In the genomic region with DNA sequence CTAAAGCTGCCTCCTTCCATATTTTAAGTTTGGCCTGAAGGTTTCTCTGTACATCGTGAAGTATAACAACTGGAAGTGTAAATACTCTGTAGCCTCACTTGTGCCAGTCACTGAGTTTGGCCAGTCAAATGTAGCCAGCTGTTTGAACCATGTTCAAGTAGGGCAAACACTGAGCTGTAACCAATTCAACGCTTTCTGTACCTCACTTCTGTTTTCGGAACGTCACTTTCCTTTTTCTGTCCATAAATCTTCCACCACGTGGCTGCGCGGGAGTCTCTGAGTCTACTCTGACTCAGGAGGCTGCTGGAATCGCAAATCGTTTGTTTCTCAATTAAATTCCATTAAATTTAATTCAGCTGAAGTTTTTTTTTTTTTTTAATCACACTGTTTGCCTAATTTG, we compare ENCODE assay signal across 17 cellular contexts.
DNase-seq lines count a peak whose midpoint lies in the region; TF ChIP-seq lines count a peak whose summit lies in the region.
"Had no signal": no experiment of that assay in that cellular context is flagged by ENCODE, and none has a peak within 500 bp of the region (broad histone marks: within the 10 kb centered on the region; RNA-seq: fewer than 3 reads in every experiment).

No MANE protein-coding gene starts in this region.

- no peaks in the 10 kb centered on the region for H3K4me1 Mint-ChIP-seq in activated T-helper 1 cell treated with anti-CD3 and anti-CD28 coated beads, Interleukin-12 subunit alpha, Interleukin-12 subunit beta, Interleukin-2, Interleukin-4 antibody, amounts not matched to agents 30 ng/mL and 10 ng/mL and 1 ng/mL, durations not matched to agents 14 hours and 24 hours and 36 hours (ENCODE audit: low read depth)
- H3K4me1 Mint-ChIP-seq: CD4-positive, alpha-beta memory T cell had no signal

- H3K27me3 ChIP-seq in uterus: no peaks in the 10 kb centered on the region
- H3K27me3 ChIP-seq: BE2C had no signal

- H3K4me3 Mint-ChIP-seq in activated T-helper 1 cell treated with anti-CD3 and anti-CD28 coated beads, Interleukin-12 subunit alpha, Interleukin-12 subunit beta, Interleukin-2, Interleukin-4 antibody, amounts not matched to agents 30 ng/mL and 10 ng/mL and 1 ng/mL, durations not matched to agents 14 hours and 24 hours and 36 hours: no peak overlapping the region
- H3K4me3 Mint-ChIP-seq: CD4-positive, alpha-beta memory T cell had no signal

- H3K27ac Mint-ChIP-seq in activated T-helper 1 cell treated with anti-CD3 and anti-CD28 coated beads, Interleukin-12 subunit alpha, Interleukin-12 subunit beta, Interleukin-2, Interleukin-4 antibody, amounts not matched to agents 30 ng/mL and 10 ng/mL and 1 ng/mL, durations not matched to agents 14 hours and 24 hours and 36 hours: no peak overlapping the region
- H3K27ac Mint-ChIP-seq: CD4-positive, alpha-beta memory T cell had no signal

- H3K27ac ChIP-seq in uterus: no peak overlapping the region

- no peak overlapping the region for H3K4me3 ChIP-seq in uterus

- no peak for TF ChIP-seq POLR2A in uterus (IDR thresholded peaks at IDR 0.05)

- intact Hi-C loops in uterus (cut with DNase I; ENCODE audit: low total_unique reads): no loop called here
- intact Hi-C loops in activated T-helper 1 cell treated with anti-CD3 and anti-CD28 coated beads, Interleukin-12 subunit alpha, Interleukin-12 subunit beta, Interleukin-2, Interleukin-4 antibody, amounts not matched to agents 30 ng/mL and 10 ng/mL and 1 ng/mL, durations not matched to agents 14 hours and 24 hours and 36 hours (cut with micrococcal nuclease): no loop called here
- intact Hi-C loops in posterior cingulate gyrus (cut with DNase I): no loop called here

- no peaks in the 10 kb centered on the region for H3K27me3 Mint-ChIP-seq in activated T-helper 1 cell treated with anti-CD3 and anti-CD28 coated beads, Interleukin-12 subunit alpha, Interleukin-12 subunit beta, Interleukin-2, Interleukin-4 antibody, amounts not matched to agents 30 ng/mL and 10 ng/mL and 1 ng/mL, durations not matched to agents 14 hours and 24 hours and 36 hours (ENCODE audit: insufficient read depth)
- H3K27me3 Mint-ChIP-seq: CD4-positive, alpha-beta memory T cell had no signal

- H3K9me3 Mint-ChIP-seq in activated T-helper 1 cell treated with anti-CD3 and anti-CD28 coated beads, Interleukin-12 subunit alpha, Interleukin-12 subunit beta, Interleukin-2, Interleukin-4 antibody, amounts not matched to agents 30 ng/mL and 10 ng/mL and 1 ng/mL, durations not matched to agents 14 hours and 24 hours and 36 hours: no peaks in the 10 kb centered on the region

- TF ChIP-seq CTCF in uterus (IDR thresholded peaks at IDR 0.05): no peak

- no peaks in the 10 kb centered on the region for H3K36me3 ChIP-seq in uterus
- H3K36me3 ChIP-seq: BE2C had no signal

- H3K4me1 ChIP-seq in uterus: no peaks in the 10 kb centered on the region
- H3K4me1 ChIP-seq: BE2C had no signal

- H3K9me3 ChIP-seq in uterus: no peaks in the 10 kb centered on the region
- H3K9me3 ChIP-seq: BE2C had no signal

- peak; percentile 12 for DNase-seq in M059J (ENCODE audit: low read depth)
- peak; percentile 23 for DNase-seq in RKO (ENCODE audit: low spot score)
- peak; percentile 76 for DNase-seq in left kidney (ENCODE audit: low read depth, low spot score)
- DNase-seq in uterus: peak; percentile 22 to 25
- no peak for DNase-seq in activated T-helper 1 cell treated with anti-CD3 and anti-CD28 coated beads, Interleukin-12 subunit alpha, Interleukin-12 subunit beta, Interleukin-2, Interleukin-4 antibody, amounts not matched to agents 30 ng/mL and 10 ng/mL and 1 ng/mL, durations not matched to agents 14 hours and 24 hours and 36 hours (ENCODE audit: low spot score)
- DNase-seq in stimulated activated CD4-positive, alpha-beta T cell treated with anti-CD3 and anti-CD28 coated beads, Interleukin-4, amount 100 ng/mL, for 4 hours: no peak
- DNase-seq in posterior cingulate gyrus: no peak
- DNase-seq: BE2C; CD4-positive, alpha-beta memory T cell; DMS79; NCI-H1092; NCI-H1694; NCI-H2107; NCI-H345; NCI-H526 treated with DMSO at 0.1 percent for 48 hours; NK-92 treated with Interleukin-12 subunit alpha and Interleukin-12 subunit beta, amount 100 ng/mL, for 24 hours; SHP77 had no signal

- H3K36me3 Mint-ChIP-seq in activated T-helper 1 cell treated with anti-CD3 and anti-CD28 coated beads, Interleukin-12 subunit alpha, Interleukin-12 subunit beta, Interleukin-2, Interleukin-4 antibody, amounts not matched to agents 30 ng/mL and 10 ng/mL and 1 ng/mL, durations not matched to agents 14 hours and 24 hours and 36 hours (ENCODE audit: low read depth): no peaks in the 10 kb centered on the region
- H3K36me3 Mint-ChIP-seq: CD4-positive, alpha-beta memory T cell had no signal

Comparison
In these comparisons a context has a peak if more than half of its experiments do, and no peak if none do; other contexts are left out.
1. DNase-seq: peak in M059J (single experiment), RKO (single experiment), left kidney (single experiment) and uterus (2 of 2); none in activated T-helper 1 cell treated with anti-CD3 and anti-CD28 coated beads, Interleukin-12 subunit alpha, Interleukin-12 subunit beta, Interleukin-2, Interleukin-4 antibody, amounts not matched to agents 30 ng/mL and 10 ng/mL and 1 ng/mL, durations not matched to agents 14 hours and 24 hours and 36 hours (single experiment), stimulated activated CD4-positive, alpha-beta T cell treated with anti-CD3 and anti-CD28 coated beads, Interleukin-4, amount 100 ng/mL, for 4 hours (0 of 2) and posterior cingulate gyrus (0 of 10).